Comparison of ENCODE assay signal across 7 cellular contexts in genomic region chr7:103280803-103281155, GRCh38. TPM values are rescaled to one million over a fixed set of nuclear protein-coding genes. Genes with fewer than 3 reads are reported as not detected.
DNase-seq lines count a peak whose midpoint lies in the region; ATAC-seq, FAIRE-seq and TF ChIP-seq lines count a peak whose summit lies in the region.
"Not testable (repeated sequence)": the region's sequence is repeated elsewhere in the genome, so short reads cannot be mapped to it uniquely, and the experiment has no call there.

No MANE protein-coding gene starts in this region.

- intact Hi-C loops in HepG2 (cut with micrococcal nuclease; ENCODE audit: unreplicated experiment), result not testable (repeated sequence)

- H3K9me2 ChIP-seq in OCI-LY1 (ENCODE audit: low read depth, low read length), result not testable (repeated sequence)

- not testable (repeated sequence) for H3F3A ChIP-seq in OCI-LY1 (ENCODE audit: insufficient read depth, low read length)

- peak overlapping the region; percentile 42 for H3K27ac Mint-ChIP-seq in activated T-cell treated with anti-CD3 and anti-CD28 coated beads, Interleukin-2, amount 50 U/mL, for 72 hours
- not testable (repeated sequence) for H3K27ac Mint-ChIP-seq in endodermal cell

- peaks cover 15% of the 10 kb centered on the region for H3K4me1 Mint-ChIP-seq in activated T-cell treated with anti-CD3 and anti-CD28 coated beads, Interleukin-2, amount 50 U/mL, for 72 hours (ENCODE audit: low read depth)
- H3K4me1 Mint-ChIP-seq in endodermal cell, result peaks cover 12% of the 10 kb centered on the region

- CTCF ChIA-PET in HepG2 (lab: Yijun Ruan, JAX; ENCODE audit: low intra/inter-chr PET ratio, low total read pairs), result not testable (repeated sequence)

- H3K4me3 ChIP-seq in OCI-LY1 (ENCODE audit: low read depth, low read length, poor library complexity, severe bottlenecking) (peak overlapping the region; percentile 84), endodermal cell (ENCODE audit: low read length) (peak overlapping the region; percentile 83), HepG2 (replicated peaks in 1 of 3; ENCODE audit: insufficient read depth in 1 of 3, low read depth in 2 of 3, low read length in 3 of 3) (peak overlapping the region; percentile 20 to 66 (median 26); a peak in 4 of 6 replicates)

- not testable (repeated sequence) for TF ChIP-seq RAD21 in HepG2 (CRISPR knock-in tag; IDR thresholded peaks at IDR 0.05)

- BruUV-seq in HepG2 (replicated peaks; lab: Mats Ljungman, UMichigan), result not testable (repeated sequence)

- not testable (repeated sequence) for TF ChIP-seq POLR2A in HepG2 (IDR thresholded peaks at IDR 0.05; ENCODE audit: insufficient read depth in 1 of 2, low read depth in 2 of 2, low read length in 2 of 2)

- H3K4me1 ChIP-seq in OCI-LY1 (ENCODE audit: insufficient read depth, low read length, severe bottlenecking) (peaks cover 27% of the 10 kb centered on the region), HepG2 (ENCODE audit: insufficient read depth, low read length) (peaks cover 16% of the 10 kb centered on the region; the same call in 1 of the 2 replicates)
- H3K4me1 ChIP-seq in endodermal cell (ENCODE audit: control insufficient read depth, insufficient read depth, low read length), result not testable (repeated sequence)

- not testable (repeated sequence) for H3K36me3 ChIP-seq in OCI-LY1 (ENCODE audit: insufficient read depth, low read length); endodermal cell (ENCODE audit: control insufficient read depth, insufficient read depth, low read length); HepG2 (replicated peaks in 1 of 2; ENCODE audit: control insufficient read depth in 1 of 2, insufficient read depth in 2 of 2, low read length in 2 of 2)

- H3K9me3 ChIP-seq in OCI-LY1 (ENCODE audit: low read length); endodermal cell (ENCODE audit: control insufficient read depth, low read length); HepG2 (ENCODE audit: low read length): not testable (repeated sequence)

- not testable (repeated sequence) for H3K27me3 Mint-ChIP-seq in activated T-cell treated with anti-CD3 and anti-CD28 coated beads, Interleukin-2, amount 50 U/mL, for 72 hours (ENCODE audit: low read depth)
- H3K27me3 Mint-ChIP-seq in endodermal cell (ENCODE audit: insufficient read depth), result peaks cover 51% of the 10 kb centered on the region

- peak overlapping the region; percentile 79 for H3K27ac ChIP-seq in OCI-LY1 (ENCODE audit: low read depth, low read length, poor library complexity, severe bottlenecking)
- H3K27ac ChIP-seq in endodermal cell (ENCODE audit: low read depth, low read length); HepG2 (ENCODE audit: extremely low read length, insufficient read depth, low read length): not testable (repeated sequence)

- H4K20me1 ChIP-seq in OCI-LY1 (ENCODE audit: insufficient read depth, low read length); HepG2 (ENCODE audit: insufficient read depth, low read length): not testable (repeated sequence)

- POLR2A ChIA-PET in HepG2 (lab: Yijun Ruan, JAX), result not testable (repeated sequence)

- not testable (repeated sequence) for H3K36me3 Mint-ChIP-seq in activated T-cell treated with anti-CD3 and anti-CD28 coated beads, Interleukin-2, amount 50 U/mL, for 72 hours (ENCODE audit: insufficient read depth in 2 of 2); endodermal cell (ENCODE audit: low read depth)

- H3K9me3 Mint-ChIP-seq in activated T-cell treated with anti-CD3 and anti-CD28 coated beads, Interleukin-2, amount 50 U/mL, for 72 hours; endodermal cell: not testable (repeated sequence)

- in situ Hi-C loops in HepG2 (cut with HindIII; ENCODE audit: extremely low pct_ligation_motif_present, low pct_unique_long_range_greater_than_20kb), result not testable (repeated sequence)

- H3K9ac ChIP-seq in OCI-LY1 (ENCODE audit: low read length), result peak overlapping the region; percentile 94
- not testable (repeated sequence) for H3K9ac ChIP-seq in endodermal cell (ENCODE audit: extremely low read depth, low read length, poor library complexity, severe bottlenecking); HepG2 (ENCODE audit: insufficient read depth, low read depth, low read length)

- peak overlapping the region; percentile 20 for H2AFZ ChIP-seq in OCI-LY1 (ENCODE audit: low read length)
- not testable (repeated sequence) for H2AFZ ChIP-seq in HepG2 (ENCODE audit: low read length)

- ATAC-seq in GM18858 (IDR thresholded peaks at IDR 0.05; ENCODE audit: unreplicated experiment) (peak; percentile 5), HG03045 (IDR thresholded peaks at IDR 0.05; ENCODE audit: unreplicated experiment) (peak; percentile 9)
- not testable (repeated sequence) for ATAC-seq in activated T-cell treated with anti-CD3 and anti-CD28 coated beads, Interleukin-2, amount 50 U/mL, for 72 hours (replicated peaks in 1 of 2); HepG2

- H3K27me3 ChIP-seq in OCI-LY1 (ENCODE audit: insufficient read depth, low read length); HepG2 (ENCODE audit: control insufficient read depth in 1 of 2, insufficient read depth in 2 of 2, low read length in 2 of 2): not testable (repeated sequence)
- peaks cover 26% of the 10 kb centered on the region for H3K27me3 ChIP-seq in endodermal cell (ENCODE audit: control insufficient read depth, insufficient read depth, low read length, poor library complexity, severe bottlenecking)

- FAIRE-seq in HepG2 (lab: Jason Lieb, UNC), result not testable (repeated sequence)

- not testable (repeated sequence) for TF ChIP-seq EP300 in HepG2 (IDR thresholded peaks at IDR 0.05; ENCODE audit: low read depth in 2 of 2, low read length in 2 of 2); HepG2 (CRISPR knock-in tag; IDR thresholded peaks at IDR 0.05; ENCODE audit: borderline replicate concordance)

- peaks cover 11% of the 10 kb centered on the region for H3K79me2 ChIP-seq in OCI-LY1 (ENCODE audit: insufficient read depth, low read length)
- not testable (repeated sequence) for H3K79me2 ChIP-seq in HepG2 (ENCODE audit: insufficient read depth, low read length)

- peak overlapping the region; percentile 89 to 96 for H3K4me3 Mint-ChIP-seq in activated T-cell treated with anti-CD3 and anti-CD28 coated beads, Interleukin-2, amount 50 U/mL, for 72 hours
- peak overlapping the region; percentile 65 for H3K4me3 Mint-ChIP-seq in endodermal cell

- TF ChIP-seq CTCF in OCI-LY1 (IDR thresholded peaks at IDR 0.05; ENCODE audit: low read length); endodermal cell (conservative IDR thresholded peaks at IDR 0.05); HepG2 (CRISPR knock-in tag; IDR thresholded peaks at IDR 0.05): not testable (repeated sequence)

- H3K4me2 ChIP-seq in OCI-LY1 (ENCODE audit: low read length), result peak overlapping the region; percentile 93
- peak overlapping the region; percentile 79 for H3K4me2 ChIP-seq in HepG2 (ENCODE audit: low read depth, low read length)

- DNase-seq in activated T-cell treated with anti-CD3 and anti-CD28 coated beads, Interleukin-2, amount 50 U/mL, for 72 hours, result peak; percentile 9 to 22
- DNase-seq in endodermal cell (peak; percentile 67), retina (peak; percentile 72)
- DNase-seq in HepG2 (ENCODE audit: low spot score), result not testable (repeated sequence)

- WGBS in endodermal cell (ENCODE audit: insufficient coverage in 1 of 2, insufficient read length in 1 of 2), 2 experiments, result 3 to 4% methylated on average over 20 to 25 of the region's 25 CpGs
- WGBS in HepG2 (ENCODE audit: low lambda C conversion rate), result 18% methylated on average over 20 of the region's 25 CpGs

RNA-seq across cellular contexts. Expression of gene PMPCB, which starts 16.5 kb away (rescaled TPM):
- total RNA-seq in activated T-cell treated with anti-CD3 and anti-CD28 coated beads, Interleukin-2, amount 50 U/mL, for 72 hours, result 10 to 100 TPM; 89.7 to 96.1 TPM
- 10 to 100 TPM; 63.9 to 75.2 TPM for total RNA-seq in endodermal cell
- polyA plus RNA-seq in endodermal cell (2013, experiment 1 of 2), result 79.5 TPM
- 75.9 TPM for polyA plus RNA-seq in endodermal cell (2013, experiment 2 of 2)
- 75.9 and 80.8 TPM in 2 replicates for total RNA-seq in HepG2 (2016; rRNA removed; fragmentation: Illumina TruSeq; extraction: Trizol)
- 10.3 and 10.9 TPM in 2 replicates for total RNA-seq in HepG2 (2016; cell fraction: cytosol; rRNA removed; fragmentation: Illumina TruSeq; extraction: Trizol; ENCODE audit: low read depth)
- total RNA-seq in HepG2 (2016; cell fraction: insoluble cytoplasmic fraction; rRNA removed; fragmentation: Illumina TruSeq; extraction: Trizol), result 74.2 and 81.6 TPM in 2 replicates
- 24.9 and 31.0 TPM in 2 replicates for total RNA-seq in HepG2 (2016; cell fraction: membrane; rRNA removed; fragmentation: Illumina TruSeq; extraction: Trizol)
- 60.5 and 65.2 TPM in 2 replicates for total RNA-seq in HepG2 (2016; cell fraction: nucleus; rRNA removed; fragmentation: Illumina TruSeq; extraction: Trizol)
- polyA plus RNA-seq in HepG2 (2011; rRNA removed), result 94.2 and 124 TPM in 2 replicates
- 64.0 and 87.7 TPM in 2 replicates for polyA plus RNA-seq in HepG2 (2011; cell fraction: cytosol; rRNA removed)
- 124 and 132 TPM in 2 replicates for polyA plus RNA-seq in HepG2 (2011; cell fraction: nucleus; rRNA removed)
- 83.3 and 103 TPM in 2 replicates for polyA plus RNA-seq in HepG2 (2012)
- 11.4 and 12.8 TPM in 2 replicates for polyA plus RNA-seq in HepG2 (2016; cell fraction: cytosol; fragmentation: Illumina TruSeq; extraction: Trizol; ENCODE audit: low read depth)
- 71.3 and 72.3 TPM in 2 replicates for polyA plus RNA-seq in HepG2 (2016; cell fraction: insoluble cytoplasmic fraction; fragmentation: Illumina TruSeq; extraction: Trizol; ENCODE audit: low read depth)
- polyA plus RNA-seq in HepG2 (2016; cell fraction: membrane; fragmentation: Illumina TruSeq; extraction: Trizol; ENCODE audit: low read depth), result 19.0 and 23.5 TPM in 2 replicates
- polyA plus RNA-seq in HepG2 (2016; cell fraction: nucleus; fragmentation: Illumina TruSeq; extraction: Trizol; ENCODE audit: insufficient read depth, low read depth), result 114 and 128 TPM in 2 replicates
- polyA minus RNA-seq in HepG2 (2011; rRNA and poly(A)+ RNA removed; ENCODE audit: low replicate concordance), result 21.2 and 28.8 TPM in 2 replicates
- 41.1 and 42.2 TPM in 2 replicates for polyA minus RNA-seq in HepG2 (2011; cell fraction: cytosol; rRNA and poly(A)+ RNA removed)
- polyA minus RNA-seq in HepG2 (2011; cell fraction: nucleus; rRNA and poly(A)+ RNA removed), result 51.8 and 58.2 TPM in 2 replicates

Comparison
In these comparisons a context has a peak if more than half of its experiments do, and no peak if none do; other contexts are left out.
1. H3K4me3 ChIP-seq: peak in every context shown above with its lines; median percentile 84 in OCI-LY1; 83 in endodermal cell; 26 in HepG2.